Comparison of ENCODE assay signal across 18 cellular contexts in genomic region chr20:17712708-17713107, GRCh38. TPM values are rescaled to one million over a fixed set of nuclear protein-coding genes. Genes with fewer than 3 reads are reported as not detected.
DNase-seq lines count a peak whose midpoint lies in the region; ATAC-seq lines count a peak whose summit lies in the region.
"Had no signal": no experiment of that assay in that cellular context is flagged by ENCODE, and none has a peak within 500 bp of the region (broad histone marks: within the 10 kb centered on the region; RNA-seq: fewer than 3 reads in every experiment).

No MANE protein-coding gene starts in this region.

- H3K36me3 Mint-ChIP-seq in activated naive CD8-positive, alpha-beta T cell treated with anti-CD3 and anti-CD28 coated beads, Interleukin-2, amount 10 ng/mL, durations not matched to agents 7 days and 5 days: no peaks in the 10 kb centered on the region
- no peaks in the 10 kb centered on the region for H3K36me3 Mint-ChIP-seq in activated naive CD8-positive, alpha-beta T cell treated with anti-CD3 and anti-CD28 coated beads for 36 hours
- H3K36me3 Mint-ChIP-seq: CD4-positive, CD25-positive, alpha-beta regulatory T cell had no signal

- H3K9me3 Mint-ChIP-seq in activated naive CD8-positive, alpha-beta T cell treated with anti-CD3 and anti-CD28 coated beads, Interleukin-2, amount 10 ng/mL, durations not matched to agents 7 days and 5 days: no peaks in the 10 kb centered on the region
- no peaks in the 10 kb centered on the region for H3K9me3 Mint-ChIP-seq in activated naive CD8-positive, alpha-beta T cell treated with anti-CD3 and anti-CD28 coated beads for 36 hours
- H3K9me3 Mint-ChIP-seq: CD4-positive, CD25-positive, alpha-beta regulatory T cell; GM23338; HFFc6 had no signal

- DNase-seq in activated naive CD8-positive, alpha-beta T cell treated with anti-CD3 and anti-CD28 coated beads, Interleukin-2, amount 10 ng/mL, durations not matched to agents 7 days and 5 days: no peak
- no peak for DNase-seq in activated naive CD8-positive, alpha-beta T cell treated with anti-CD3 and anti-CD28 coated beads for 36 hours
- DNase-seq in amniotic epithelial cell (ENCODE audit: low read depth): peak; percentile 28
- DNase-seq in fibroblast of peridontal ligament (ENCODE audit: extremely low read depth): peak; percentile 51
- no peak for DNase-seq in NCI-H1436 treated with DMSO at 0.1 percent for 48 hours (lab: John Stamatoyannopoulos, UW)
- no peak for DNase-seq in OCI-M1 (lab: John Stamatoyannopoulos, UW)
- DNase-seq in RKO (ENCODE audit: low spot score): no peak
- no peak for DNase-seq in SIG-M5 treated with dmso at 0.1 percent for 504 hours (lab: John Stamatoyannopoulos, UW; ENCODE audit: unreplicated experiment)
- DNase-seq: Calu3; CD4-positive, CD25-positive, alpha-beta regulatory T cell; DMS 273 treated with DMSO at 0.1 percent for 48 hours; HFFc6 had no signal

- ATAC-seq in activated naive CD8-positive, alpha-beta T cell treated with anti-CD3 and anti-CD28 coated beads, Interleukin-2, amount 10 ng/mL, durations not matched to agents 7 days and 5 days (ENCODE audit: low read depth): no peak
- ATAC-seq: GM12878, GM23338, HepG2 had no signal

- H3K4me1 Mint-ChIP-seq in activated naive CD8-positive, alpha-beta T cell treated with anti-CD3 and anti-CD28 coated beads, Interleukin-2, amount 10 ng/mL, durations not matched to agents 7 days and 5 days: no peaks in the 10 kb centered on the region
- no peaks in the 10 kb centered on the region for H3K4me1 Mint-ChIP-seq in activated naive CD8-positive, alpha-beta T cell treated with anti-CD3 and anti-CD28 coated beads for 36 hours
- H3K4me1 Mint-ChIP-seq: CD4-positive, CD25-positive, alpha-beta regulatory T cell had no signal

- peak overlapping the region; percentile 17 for H3K27ac Mint-ChIP-seq in activated naive CD8-positive, alpha-beta T cell treated with anti-CD3 and anti-CD28 coated beads, Interleukin-2, amount 10 ng/mL, durations not matched to agents 7 days and 5 days
- H3K27ac Mint-ChIP-seq in activated naive CD8-positive, alpha-beta T cell treated with anti-CD3 and anti-CD28 coated beads for 36 hours: no peak overlapping the region
- H3K27ac Mint-ChIP-seq: CD4-positive, CD25-positive, alpha-beta regulatory T cell; GM23338; HFFc6 had no signal

- H3K27me3 Mint-ChIP-seq in activated naive CD8-positive, alpha-beta T cell treated with anti-CD3 and anti-CD28 coated beads, Interleukin-2, amount 10 ng/mL, durations not matched to agents 7 days and 5 days: peaks cover 5% of the 10 kb centered on the region
- no peaks in the 10 kb centered on the region for H3K27me3 Mint-ChIP-seq in activated naive CD8-positive, alpha-beta T cell treated with anti-CD3 and anti-CD28 coated beads for 36 hours

- POLR2A ChIA-PET in activated naive CD8-positive, alpha-beta T cell treated with anti-CD3 and anti-CD28 coated beads, Interleukin-2, amount 10 ng/mL, durations not matched to agents 7 days and 5 days (lab: Charles Lee): no interaction called here

- no peak overlapping the region for H3K4me3 Mint-ChIP-seq in activated naive CD8-positive, alpha-beta T cell treated with anti-CD3 and anti-CD28 coated beads, Interleukin-2, amount 10 ng/mL, durations not matched to agents 7 days and 5 days
- H3K4me3 Mint-ChIP-seq in activated naive CD8-positive, alpha-beta T cell treated with anti-CD3 and anti-CD28 coated beads for 36 hours: no peak overlapping the region
- H3K4me3 Mint-ChIP-seq: CD4-positive, CD25-positive, alpha-beta regulatory T cell; GM23338; HFFc6 had no signal

RNA-seq across cellular contexts. Expression of gene BANF2, which starts 12.9 kb away (rescaled TPM):
- total RNA-seq in activated naive CD8-positive, alpha-beta T cell treated with anti-CD3 and anti-CD28 coated beads, Interleukin-2, amount 10 ng/mL, durations not matched to agents 7 days and 5 days: not detected
- total RNA-seq in activated naive CD8-positive, alpha-beta T cell treated with anti-CD3 and anti-CD28 coated beads for 36 hours: not detected
- total RNA-seq: A673; Calu3; CD4-positive, CD25-positive, alpha-beta regulatory T cell; Daoy; G401; GM12878; GM23338; HFFc6 had no signal

RNA-seq across cellular contexts. Expression of gene RRBP1, which starts 30.7 kb away (rescaled TPM):
- 10 to 100 TPM; 48.0 to 51.0 TPM for total RNA-seq in activated naive CD8-positive, alpha-beta T cell treated with anti-CD3 and anti-CD28 coated beads, Interleukin-2, amount 10 ng/mL, durations not matched to agents 7 days and 5 days
- total RNA-seq in activated naive CD8-positive, alpha-beta T cell treated with anti-CD3 and anti-CD28 coated beads for 36 hours: 10 to 100 TPM; 24.0 to 26.5 TPM

Comparison
In these comparisons a context has a peak if more than half of its experiments do, and no peak if none do; other contexts are left out.
1. DNase-seq: peak in amniotic epithelial cell (single experiment) and fibroblast of peridontal ligament (single experiment); none in activated naive CD8-positive, alpha-beta T cell treated with anti-CD3 and anti-CD28 coated beads, Interleukin-2, amount 10 ng/mL, durations not matched to agents 7 days and 5 days (single experiment), activated naive CD8-positive, alpha-beta T cell treated with anti-CD3 and anti-CD28 coated beads for 36 hours (single experiment), NCI-H1436 treated with DMSO at 0.1 percent for 48 hours (single experiment), OCI-M1 (single experiment), RKO (single experiment) and SIG-M5 treated with dmso at 0.1 percent for 504 hours (single experiment).